1 cellular context compared by ENCODE assay signal in genomic region chr20:44885392-44886275, GRCh38.
TF ChIP-seq lines count a peak whose summit lies in the region.

YWHAB (plus strand) TSS chr20:44885705; CDS start chr20:44901534, 15,829 bp downstream.

TF ChIP-seq in HepG2, 621 proteins besides CTCF, POLR2A, EP300 and RAD21 (continued from another document):
- TF ChIP-seq, protein P1, sequence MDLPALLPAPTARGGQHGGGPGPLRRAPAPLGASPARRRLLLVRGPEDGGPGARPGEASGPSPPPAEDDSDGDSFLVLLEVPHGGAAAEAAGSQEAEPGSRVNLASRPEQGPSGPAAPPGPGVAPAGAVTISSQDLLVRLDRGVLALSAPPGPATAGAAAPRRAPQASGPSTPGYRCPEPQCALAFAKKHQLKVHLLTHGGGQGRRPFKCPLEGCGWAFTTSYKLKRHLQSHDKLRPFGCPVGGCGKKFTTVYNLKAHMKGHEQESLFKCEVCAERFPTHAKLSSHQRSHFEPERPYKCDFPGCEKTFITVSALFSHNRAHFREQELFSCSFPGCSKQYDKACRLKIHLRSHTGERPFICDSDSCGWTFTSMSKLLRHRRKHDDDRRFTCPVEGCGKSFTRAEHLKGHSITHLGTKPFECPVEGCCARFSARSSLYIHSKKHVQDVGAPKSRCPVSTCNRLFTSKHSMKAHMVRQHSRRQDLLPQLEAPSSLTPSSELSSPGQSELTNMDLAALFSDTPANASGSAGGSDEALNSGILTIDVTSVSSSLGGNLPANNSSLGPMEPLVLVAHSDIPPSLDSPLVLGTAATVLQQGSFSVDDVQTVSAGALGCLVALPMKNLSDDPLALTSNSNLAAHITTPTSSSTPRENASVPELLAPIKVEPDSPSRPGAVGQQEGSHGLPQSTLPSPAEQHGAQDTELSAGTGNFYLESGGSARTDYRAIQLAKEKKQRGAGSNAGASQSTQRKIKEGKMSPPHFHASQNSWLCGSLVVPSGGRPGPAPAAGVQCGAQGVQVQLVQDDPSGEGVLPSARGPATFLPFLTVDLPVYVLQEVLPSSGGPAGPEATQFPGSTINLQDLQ (CRISPR knock-in tag; IDR thresholded peaks at IDR 0.05): peak; percentile 100
